In genomic region chr16:25048146-25048618, GRCh38 we compare ENCODE assay signal across 8 cellular contexts. TPM values are rescaled to one million over a fixed set of nuclear protein-coding genes. Genes with fewer than 3 reads are reported as not detected.
A peak's percentile ranks its signal among the peaks of the same experiment; 100 is the strongest.
DNase-seq lines count a peak whose midpoint lies in the region; ATAC-seq, FAIRE-seq and TF ChIP-seq lines count a peak whose summit lies in the region.

No MANE protein-coding gene starts in this region.

- no peak for DNase-seq in CD8-positive, alpha-beta memory T cell
- DNase-seq in PC-9 (no peak), H1 (ENCODE audit: low read depth in 1 of 2, low spot score in 2 of 2) (no peak), left colon (no peak)
- no peak for DNase-seq in activated CD4-positive, CD25-positive, alpha-beta regulatory T cell (lab: John Stamatoyannopoulos, UW)

- H3K4me1 ChIP-seq in CD8-positive, alpha-beta memory T cell (ENCODE audit: insufficient read depth, low read length), result peaks cover 39% of the 10 kb centered on the region
- peaks cover 46% of the 10 kb centered on the region for H3K4me1 ChIP-seq in PC-9 (replicated peaks; ENCODE audit: insufficient read depth)
- H3K4me1 ChIP-seq in H1 (replicated peaks in 1 of 4; ENCODE audit: control insufficient read depth in 3 of 4, insufficient read depth in 4 of 4, low read length in 3 of 4), result no peaks in the 10 kb centered on the region
- peaks cover 4% of the 10 kb centered on the region for H3K4me1 ChIP-seq in parathyroid adenoma

- no peak overlapping the region for H2BK20ac ChIP-seq in H1 (ENCODE audit: low read length)

- TF ChIP-seq CTCF in PC-9 (conservative IDR thresholded peaks at IDR 0.05) (no peak), H1 (IDR thresholded peaks at IDR 0.05; ENCODE audit: control extremely low read depth in 1 of 3, insufficient read depth in 1 of 3, low read depth in 1 of 3, low read length in 3 of 3) (no peak), parathyroid adenoma (IDR thresholded peaks at IDR 0.05) (no peak)

- no peaks in the 10 kb centered on the region for H3K23me2 ChIP-seq in H1 (ENCODE audit: low read depth, low read length)

- no peak overlapping the region for H3K14ac ChIP-seq in H1 (ENCODE audit: insufficient read length)

- H2BK120ac ChIP-seq in H1 (replicated peaks; ENCODE audit: low read depth, low read length), result peak overlapping the region; percentile 43

- peak overlapping the region; percentile 82 for H3K27ac ChIP-seq in CD8-positive, alpha-beta memory T cell (ENCODE audit: low read depth, low read length)
- H3K27ac ChIP-seq in PC-9 (peak overlapping the region; percentile 87), H1 (ENCODE audit: low read depth, low read length) (no peak overlapping the region), parathyroid adenoma (peak overlapping the region; percentile 40)

- no peak overlapping the region for H4K5ac ChIP-seq in H1 (ENCODE audit: insufficient read length, low read depth, low read length)

- no peak for FAIRE-seq in H1 (lab: Jason Lieb, UNC)

- H4K8ac ChIP-seq in H1 (ENCODE audit: extremely low read depth, insufficient read depth, low read length), result no peak overlapping the region

- no peak overlapping the region for H2AK5ac ChIP-seq in H1 (ENCODE audit: low read depth, low read length)

- H3K18ac ChIP-seq in H1 (ENCODE audit: extremely low read depth, low read length), result no peak overlapping the region

- H3K9ac ChIP-seq in H1 (replicated peaks in 1 of 4; ENCODE audit: extremely low read depth in 1 of 4, low read depth in 3 of 4, low read length in 3 of 4) (no peak overlapping the region), parathyroid adenoma (no peak overlapping the region)

- WGBS in H1 (ENCODE audit: extremely low coverage in 1 of 2, insufficient coverage in 1 of 2, insufficient read length in 1 of 2, insufficient replicate concordance in 2 of 2, low coverage in 1 of 2, low lambda C conversion rate in 2 of 2, missing lambda C conversion rate in 1 of 2), 2 experiments, result 70% methylated on average over 4 of the region's 4 CpGs; no CpG with 5 or more reads in 1 of the 2 experiments

- H3K4me1 Mint-ChIP-seq in CD8-positive, alpha-beta memory T cell, result peaks cover 32 to 45% (median 45%) of the 10 kb centered on the region in 3 donors

- peaks cover 36% of the 10 kb centered on the region for H3F3A ChIP-seq in PC-9 (ENCODE audit: insufficient read depth, low read depth)

- no peak for TF ChIP-seq POLR2A in H1 (IDR thresholded peaks at IDR 0.05; ENCODE audit: control extremely low read depth in 1 of 2, low read depth in 2 of 2, low read length in 2 of 2)

- ATAC-seq in HG02610 (IDR thresholded peaks at IDR 0.05; ENCODE audit: unreplicated experiment) (no peak), HG02938 (IDR thresholded peaks at IDR 0.05; ENCODE audit: unreplicated experiment) (no peak), left colon (no peak)

- peaks cover 0 to 3% of the 10 kb centered on the region in 2 donors for H3K27me3 Mint-ChIP-seq in CD8-positive, alpha-beta memory T cell

- CTCF ChIA-PET in CD8-positive, alpha-beta memory T cell (lab: Charles Lee), result interaction anchor here (0.9 to 6.6 kb wide), 7 partner anchors 10 to 544 kb away, joined by 3 to 62 read pairs (median 4); partner anchors contain the start of gene LCMT1
- CTCF ChIA-PET in PC-9 (lab: Charles Lee), result no interaction called here
- CTCF ChIA-PET in H1 (lab: Charles Lee; ENCODE audit: partially characterized antibody), result interaction anchor here (1.0 kb wide), 1 partner anchor 35 kb away, joined by 3 read pairs; no protein-coding TSS in a partner anchor

- H3K79me2 ChIP-seq in PC-9 (ENCODE audit: low read depth) (no peaks in the 10 kb centered on the region), H1 (ENCODE audit: control insufficient read depth in 1 of 2, insufficient read depth in 2 of 2, low read length in 2 of 2) (no peaks in the 10 kb centered on the region), parathyroid adenoma (no peaks in the 10 kb centered on the region)

- H2BK15ac ChIP-seq in H1 (ENCODE audit: low read length), result no peak overlapping the region

- H3K36me3 Mint-ChIP-seq in CD8-positive, alpha-beta memory T cell, result peaks cover 0 to 6% (median 0%) of the 10 kb centered on the region in 3 donors

- H2BK12ac ChIP-seq in H1 (ENCODE audit: low read depth, low read length), result no peak overlapping the region

- H3K4me2 ChIP-seq in PC-9, result peak overlapping the region; percentile 80
- peak overlapping the region; percentile 11 to 29; a peak in 1 of 4 replicates for H3K4me2 ChIP-seq in H1 (ENCODE audit: insufficient read depth in 1 of 2, low read depth in 2 of 2, low read length in 2 of 2)
- H3K4me2 ChIP-seq in parathyroid adenoma (ENCODE audit: low read length), result no peak overlapping the region

- no peaks in the 10 kb centered on the region for H3K9me3 ChIP-seq in CD8-positive, alpha-beta memory T cell (ENCODE audit: low read length)
- H3K9me3 ChIP-seq in PC-9 (ENCODE audit: insufficient read depth, low read depth) (no peaks in the 10 kb centered on the region), H1 (ENCODE audit: insufficient read depth in 2 of 2, low read depth in 1 of 2, low read length in 1 of 2) (no peaks in the 10 kb centered on the region), parathyroid adenoma (ENCODE audit: control insufficient read depth, low read length) (no peaks in the 10 kb centered on the region)

- H2BK5ac ChIP-seq in H1 (ENCODE audit: low read depth, low read length), result no peak overlapping the region

- no peak overlapping the region for H3K56ac ChIP-seq in H1 (replicated peaks; ENCODE audit: insufficient read length, low read depth, low read length)

- H3K4me3 ChIP-seq in CD8-positive, alpha-beta memory T cell (ENCODE audit: low read length), result peak overlapping the region; percentile 62
- H3K4me3 ChIP-seq in PC-9, result peak overlapping the region; percentile 54
- H3K4me3 ChIP-seq in H1 (ENCODE audit: extremely low read depth in 1 of 4, insufficient read depth in 2 of 4, low read depth in 3 of 4, low read length in 4 of 4), result no peak overlapping the region
- no peak overlapping the region for H3K4me3 ChIP-seq in parathyroid adenoma (ENCODE audit: low read depth, low read length)

- H3K4me3 Mint-ChIP-seq in CD8-positive, alpha-beta memory T cell, result peak overlapping the region; percentile 91 to 97 (median 93)

- H3K79me1 ChIP-seq in H1 (ENCODE audit: low read depth, low read length), result no peaks in the 10 kb centered on the region

- H3K36me3 ChIP-seq in CD8-positive, alpha-beta memory T cell (ENCODE audit: insufficient read depth, low read length), result no peaks in the 10 kb centered on the region
- H3K36me3 ChIP-seq in PC-9 (ENCODE audit: low read depth) (no peaks in the 10 kb centered on the region), H1 (ENCODE audit: control insufficient read depth in 2 of 4, insufficient read depth in 4 of 4, low read length in 3 of 4) (no peaks in the 10 kb centered on the region), parathyroid adenoma (ENCODE audit: control insufficient read depth, insufficient read depth, low read length) (no peaks in the 10 kb centered on the region)

- intact Hi-C loops in PC-9 (cut with micrococcal nuclease; ENCODE audit: unreplicated experiment) (loop anchor here (2.0 kb wide), 4 partner anchors 33 to 203 kb away; partner anchors contain the start of genes ARHGAP17 and SLC5A11), left colon (cut with DNase I, micrococcal nuclease) (no loop called here)

- TSS peak; percentile 96 for BruUV-seq in PC-9 (replicated peaks; lab: Mats Ljungman, UMichigan)

- H2AFZ ChIP-seq in PC-9 (peak overlapping the region; percentile 87), H1 (ENCODE audit: low read length) (peak overlapping the region; percentile 69), parathyroid adenoma (peak overlapping the region; percentile 85)

- H3K9me3 Mint-ChIP-seq in CD8-positive, alpha-beta memory T cell, result no peaks in the 10 kb centered on the region

- no peak for TF ChIP-seq EP300 in H1 (IDR thresholded peaks at IDR 0.05; ENCODE audit: borderline replicate concordance in 1 of 2, low read depth in 2 of 2, low read length in 2 of 2)

- H3K9me2 ChIP-seq in PC-9 (ENCODE audit: insufficient read depth), result no peaks in the 10 kb centered on the region

- H4K20me1 ChIP-seq in PC-9 (ENCODE audit: insufficient read depth) (no peaks in the 10 kb centered on the region), H1 (replicated peaks in 1 of 2; ENCODE audit: control insufficient read depth in 1 of 2, insufficient read depth in 2 of 2, low read length in 2 of 2) (no peaks in the 10 kb centered on the region)

- no peak overlapping the region for H3K4ac ChIP-seq in H1 (replicated peaks; ENCODE audit: insufficient read length, low read depth, low read length)

- H3K27me3 ChIP-seq in CD8-positive, alpha-beta memory T cell (ENCODE audit: insufficient read depth, low read length, poor library complexity, severe bottlenecking), result no peaks in the 10 kb centered on the region
- H3K27me3 ChIP-seq in PC-9 (ENCODE audit: insufficient read depth, low read depth) (no peaks in the 10 kb centered on the region), H1 (replicated peaks in 1 of 4; ENCODE audit: control insufficient read depth in 3 of 4, extremely low read depth in 1 of 4, insufficient read depth in 3 of 4, low read length in 3 of 4) (no peaks in the 10 kb centered on the region), parathyroid adenoma (ENCODE audit: control insufficient read depth, insufficient read depth, low read length) (no peaks in the 10 kb centered on the region)

- TF ChIP-seq RAD21 in H1 (IDR thresholded peaks at IDR 0.05 in 1 of 2, conservative IDR thresholded peaks at IDR 0.05 in 1 of 2; ENCODE audit: low read depth in 2 of 2, low read length in 2 of 2), result no peak

- peak overlapping the region; percentile 98 to 100 (median 99) for H3K27ac Mint-ChIP-seq in CD8-positive, alpha-beta memory T cell

- POLR2A ChIA-PET in CD8-positive, alpha-beta memory T cell (lab: Charles Lee), result interaction anchor here (1.3 to 3.6 kb wide), 7 partner anchors 10 to 63 kb away, joined by 4 to 48 read pairs (median 14); partner anchors contain the start of genes ARHGAP17 and LCMT1
- POLR2A ChIA-PET in PC-9 (lab: Charles Lee; ENCODE audit: unreplicated experiment), result interaction anchor here (0.6 to 0.9 kb wide), 7 partner anchors 35 to 510 kb away, joined by 3 to 7 read pairs (median 4); no protein-coding TSS in a partner anchor
- POLR2A ChIA-PET in H1 (lab: Charles Lee; ENCODE audit: partially characterized antibody), result interaction anchor here (0.7 to 1.2 kb wide), 4 partner anchors 16 to 66 kb away, joined by 3 to 5 read pairs (median 4); partner anchors contain the start of gene ARHGAP17

- no peak overlapping the region for H4K91ac ChIP-seq in H1 (replicated peaks; ENCODE audit: insufficient read length, low read length)

- no peak overlapping the region for H3K23ac ChIP-seq in H1 (ENCODE audit: insufficient read length)

RNA-seq across cellular contexts. Expression of gene ARHGAP17, which starts 33.0 kb away (rescaled TPM):
- 10 to 100 TPM; 52.6 to 58.5 TPM for total RNA-seq in CD8-positive, alpha-beta memory T cell
- 41.7 TPM for polyA plus RNA-seq in CD8-positive, alpha-beta memory T cell
- 69.6 and 74.6 TPM in 2 replicates for total RNA-seq in PC-9 (2021)
- total RNA-seq in H1 (2021; fragmentation: NEBNext Ultra II Directional; extraction: Animal tissue kit (Norgen Biotek cat#: 25700)), result 91.4 and 93.2 TPM in 2 replicates
- polyA plus RNA-seq in H1 (2011; rRNA removed), result 28.5 and 37.7 TPM in 2 replicates
- 20.7 TPM for polyA plus RNA-seq in H1 (2011; cell fraction: cytosol; rRNA removed)
- polyA plus RNA-seq in H1 (2011; cell fraction: nucleus; rRNA removed), result 39.6 TPM
- polyA plus RNA-seq in H1 (2012, experiment 1 of 2), result 48.0 to 73.9 TPM (median 59.4 TPM) in 4 replicates
- polyA plus RNA-seq in H1 (2012, experiment 2 of 2), result 45.2 TPM
- 50.4 TPM for polyA plus RNA-seq in H1 (2013, experiment 1 of 2)
- polyA plus RNA-seq in H1 (2013, experiment 2 of 2), result 49.7 TPM
- polyA minus RNA-seq in H1 (2011; rRNA and poly(A)+ RNA removed), result 54.1 and 54.2 TPM in 2 replicates
- 41.5 TPM for polyA minus RNA-seq in H1 (2011; cell fraction: cytosol; rRNA and poly(A)+ RNA removed)
- polyA minus RNA-seq in H1 (2011; cell fraction: nucleus; rRNA and poly(A)+ RNA removed), result 45.1 TPM
- total RNA-seq in left colon, result 100 to 1,000 TPM; 107 to 129 TPM

Comparison
In these comparisons a context has a peak if more than half of its experiments do, and no peak if none do; other contexts are left out.
1. H3K4me3 ChIP-seq: peak in CD8-positive, alpha-beta memory T cell (single experiment) and PC-9 (single experiment); none in H1 (0 of 4) and parathyroid adenoma (single experiment).
2. Peak in every context shown above with its lines, with median percentiles within 50 percentile points of each other: H2AFZ ChIP-seq.